In the genomic region with DNA sequence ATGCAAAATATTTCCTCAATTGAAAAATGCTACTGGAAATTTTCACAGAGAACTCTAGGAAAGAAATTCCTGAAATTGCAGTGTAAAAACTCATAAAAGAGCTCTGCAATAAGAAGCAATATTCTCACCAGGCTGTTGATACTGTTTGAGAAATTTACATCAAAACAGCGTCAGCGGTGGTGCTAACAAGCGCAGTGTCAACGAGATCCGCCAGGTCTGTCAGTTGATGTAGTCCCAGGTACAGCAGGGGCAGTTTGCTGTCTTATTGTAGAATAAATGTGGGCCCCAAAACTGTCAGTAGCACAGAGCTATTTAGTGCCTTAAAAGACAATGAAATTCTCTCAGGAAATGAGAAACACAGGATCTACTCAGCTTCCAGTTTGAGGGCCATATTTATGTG, we compare ENCODE assay signal across 20 cellular contexts.
"Had no signal": no experiment of that assay in that cellular context is flagged by ENCODE, and none has a peak within 500 bp of the region (broad histone marks: within the 10 kb centered on the region; RNA-seq: fewer than 3 reads in every experiment).

No MANE protein-coding gene starts in this region.

- DNase-seq: Kasumi-1, MM.1S, NCI-H1092 treated with DMSO at 0.1 percent for 48 hours, NCI-H1417, NCI-H1436 treated with DMSO at 0.1 percent for 48 hours, NCI-H1694, NCI-H187 treated with DMSO at 0.1 percent for 48 hours, NCI-H2029 treated with DMSO at 0.1 percent for 48 hours, NCI-H2171, NCI-H226, NCI-H510A treated with DMSO at 0.1 percent for 48 hours, NCI-H774, Right ventricle myocardium superior, RPMI8226, SIG-M5 had no signal

- H3K4me3 Mint-ChIP-seq: IgD-negative memory B cell had no signal

- H3K4me3 ChIP-seq: K562, SJSA1 had no signal

- H3K27ac Mint-ChIP-seq: IgD-negative memory B cell had no signal

- H3K9me3 ChIP-seq: SJSA1 had no signal

- H3K27me3 ChIP-seq: SJSA1 had no signal

- ATAC-seq: K562 had no signal

- H3K27me3 Mint-ChIP-seq: IgD-negative memory B cell had no signal

- H3K9me3 Mint-ChIP-seq: IgD-negative memory B cell had no signal

- H3K9ac ChIP-seq: KMS-11 had no signal

- H3K36me3 ChIP-seq: SJSA1 had no signal

- H3K27ac ChIP-seq: HL-60, KMS-11, SJSA1 had no signal

- H3K4me2 ChIP-seq: KMS-11 had no signal
